In the genomic region with DNA sequence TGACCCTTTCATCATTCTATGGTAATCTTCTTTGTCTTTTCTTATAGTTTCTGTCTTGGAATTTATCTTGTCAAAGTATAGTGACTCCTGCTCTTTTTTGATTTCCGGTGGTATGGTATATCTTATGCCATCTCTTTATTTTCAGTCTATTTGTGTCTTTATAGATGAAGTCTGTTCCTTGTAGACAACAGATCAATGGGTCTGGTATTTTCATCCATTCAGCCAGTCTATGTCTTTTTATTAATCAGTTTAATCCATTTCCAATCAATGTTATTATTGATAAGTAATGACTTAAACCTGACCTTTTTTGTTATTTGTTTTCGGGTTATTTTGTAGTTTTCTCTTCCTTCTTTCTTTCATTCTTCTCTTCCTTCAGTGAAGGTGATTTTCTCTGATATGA, we compare ENCODE assay signal across 26 cellular contexts.
"Had no signal": no experiment of that assay in that cellular context is flagged by ENCODE, and none has a peak within 500 bp of the region (broad histone marks: within the 10 kb centered on the region; RNA-seq: fewer than 3 reads in every experiment).

No MANE protein-coding gene starts in this region.

- H3K27me3 ChIP-seq: stomach, suprapubic skin, testis, thyroid gland, tibial artery, tibial nerve, transverse colon, upper lobe of left lung, upper lobe of right lung, uterus, vagina had no signal

- H3K4me1 ChIP-seq: stomach, suprapubic skin, testis, thyroid gland, tibial artery, tibial nerve, transverse colon, upper lobe of left lung, upper lobe of right lung, uterus, vagina had no signal

- H3K27ac ChIP-seq: stomach, suprapubic skin, testis, thoracic aorta, thyroid gland, tibial artery, tibial nerve, transverse colon, upper lobe of left lung, upper lobe of right lung, uterus, vagina had no signal

- H3K9me3 ChIP-seq: testis, thyroid gland, uterus, vagina had no signal

- ATAC-seq: stimulated activated effector memory CD8-positive, alpha-beta T cell treated with anti-CD3 and anti-CD28 coated beads, Interleukin-12 subunit alpha, Interleukin-12 subunit beta, amount 100 ng/mL, for 72 hours; stimulated activated memory B cell treated with anti-CD40 and anti-IgM and Interleukin-4, amounts not matched to agents 10 μg/mL and 1 μg/mL and 100 μg/mL, for 72 hours; stimulated activated naive B cell treated with anti-CD40 and anti-IgM and Interleukin-4, amounts not matched to agents 10 μg/mL and 1 μg/mL and 100 μg/mL, for 72 hours; stimulated activated naive CD8-positive, alpha-beta T cell treated with anti-CD3 and anti-CD28 coated beads, Interleukin-15, amount 100 ng/mL, for 72 hours; stimulated activated naive CD8-positive, alpha-beta T cell treated with anti-CD3 and anti-CD28 coated beads, Interleukin-15, Interleukin-2, amounts not matched to agents 100 U/mL and 50 U/mL, for 24 hours; upper lobe of right lung had no signal

- DNase-seq: stimulated activated CD4-positive, alpha-beta T cell treated with anti-CD3 and anti-CD28 coated beads, Interleukin-2, amount 100 ng/mL, for 48 hours; stimulated activated CD4-positive, alpha-beta T cell treated with anti-CD3 and anti-CD28 coated beads, Interleukin-4, amount 100 ng/mL, for 1 hour; stimulated activated CD4-positive, alpha-beta T cell treated with anti-CD3 and anti-CD28 coated beads, Interleukin-4, amount 100 ng/mL, for 24 hours; stimulated activated CD4-positive, alpha-beta T cell treated with anti-CD3 and anti-CD28 coated beads, Interleukin-4, amount 100 ng/mL, for 4 hours; stimulated activated CD8-positive, alpha-beta memory T cell treated with anti-CD3 and anti-CD28 coated beads, Interleukin-4, amount 100 ng/mL, for 48 hours; stimulated activated naive B cell treated with anti-CD40 and anti-IgM and Interleukin-4, amounts not matched to agents 10 μg/mL and 1 μg/mL and 100 μg/mL, for 72 hours; stimulated activated naive CD4-positive, alpha-beta T cell; stimulated activated naive CD4-positive, alpha-beta T cell treated with Interleukin-2 at 50 U/mL for 16 hours; stimulated activated naive CD8-positive, alpha-beta T cell treated with anti-CD3 and anti-CD28 coated beads, Interleukin-15, amount 100 ng/mL, for 72 hours; stimulated activated naive CD8-positive, alpha-beta T cell treated with anti-CD3 and anti-CD28 coated beads, Interleukin-15, Interleukin-2, amounts not matched to agents 100 U/mL and 50 U/mL, for 24 hours; stomach; substantia nigra; testis; thyroid gland; tibial artery; transverse colon; trophoblast cell; upper lobe of left lung; upper lobe of right lung; uterus had no signal

- H3K36me3 ChIP-seq: stomach, suprapubic skin, thoracic aorta, thyroid gland, tibial artery, tibial nerve, transverse colon, upper lobe of left lung, upper lobe of right lung, uterus, vagina had no signal

- H3K4me3 ChIP-seq: stomach, suprapubic skin, testis, thoracic aorta, thyroid gland, tibial artery, tibial nerve, transverse colon, upper lobe of left lung, upper lobe of right lung, uterus, vagina had no signal
